In the genomic region with DNA sequence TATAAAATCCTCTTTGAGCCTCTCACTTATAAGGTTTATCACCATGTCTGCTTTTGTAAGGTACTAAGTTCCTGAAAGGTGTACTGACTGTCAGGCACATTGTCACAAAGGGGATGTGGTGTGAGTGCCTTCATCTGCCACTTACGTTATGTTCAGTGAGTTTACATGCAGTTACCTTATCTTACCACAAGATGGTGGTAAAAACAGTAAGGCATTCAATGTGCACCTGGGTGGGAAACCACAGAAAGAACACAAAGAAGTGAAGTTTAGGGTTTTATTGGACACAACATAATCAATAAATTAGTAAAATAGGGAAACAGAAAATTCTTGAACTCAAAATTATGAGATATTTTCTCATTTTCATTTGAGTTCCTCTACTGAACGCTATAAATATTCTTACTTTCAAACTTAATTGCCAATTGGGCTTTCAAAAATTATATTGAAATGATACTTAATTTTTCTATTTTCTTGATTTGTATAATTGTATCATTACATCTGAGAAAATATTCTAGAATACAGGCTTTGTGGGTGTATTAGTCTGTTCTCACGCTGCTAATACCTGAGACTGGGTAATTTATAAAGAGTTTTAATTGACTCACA, we compare ENCODE assay signal across 8 cellular contexts.
DNase-seq lines count a peak whose midpoint lies in the region; ATAC-seq, FAIRE-seq and TF ChIP-seq lines count a peak whose summit lies in the region.

No MANE protein-coding gene starts in this region.

- no peaks in the 10 kb centered on the region for H3K4me1 ChIP-seq in GM12878 (ENCODE audit: control insufficient read depth, insufficient read depth, low read length)

- no peaks in the 10 kb centered on the region for H3K9me3 ChIP-seq in GM12878 (replicated peaks; ENCODE audit: control insufficient read depth, insufficient read depth, low read length)

- TF ChIP-seq POLR2A in GM12878 (IDR thresholded peaks at IDR 0.05; ENCODE audit: low read depth, low read length): no peak

- H3K27ac ChIP-seq in GM12878 (ENCODE audit: control insufficient read depth, insufficient read depth): no peak overlapping the region

- POLR2A ChIA-PET in GM12878 (lab: Charles Lee): no interaction called here

- H3K4me2 ChIP-seq in GM12878 (ENCODE audit: control insufficient read depth, insufficient read depth): no peak overlapping the region

- no TSS peak for BruUV-seq in GM12878 (replicated peaks; lab: Mats Ljungman, UMichigan)

- TF ChIP-seq CTCF in GM12878 (IDR thresholded peaks at IDR 0.05 in 2 of 3, conservative IDR thresholded peaks at IDR 0.05 in 1 of 3; ENCODE audit: control insufficient read depth in 2 of 3, extremely low read depth in 1 of 3, insufficient read depth in 1 of 3, low read depth in 3 of 3, low read length in 3 of 3) (peak; percentile 67 to 71 (median 70)), kidney epithelial cell (IDR thresholded peaks at IDR 0.05; ENCODE audit: insufficient read depth, low read length, poor library complexity, severe bottlenecking) (peak; percentile 76)

- peak; percentile 71 for FAIRE-seq in GM12878 (lab: Jason Lieb, UNC)

- CTCF ChIA-PET in GM12878 (lab: Yijun Ruan, JAX): interaction anchor here (0.9 to 1.1 kb wide), 2 partner anchors 10 to 303 kb away, joined by 3 to 5 read pairs; no protein-coding TSS in a partner anchor

- WGBS in GM12878 (ENCODE audit: insufficient coverage, insufficient replicate concordance, low lambda C conversion rate, missing lambda C conversion rate): 58% methylated on average over 3 of the region's 3 CpGs

- RAD21 ChIA-PET in GM12878 (lab: Charles Lee; ENCODE audit: unreplicated experiment): no interaction called here

- ATAC-seq in GM19023 (IDR thresholded peaks at IDR 0.05; ENCODE audit: unreplicated experiment): peak; percentile 91
- peak; percentile 96 for ATAC-seq in HG03103 (IDR thresholded peaks at IDR 0.05; ENCODE audit: low read depth, unreplicated experiment)
- peak; percentile 97 for ATAC-seq in GM12878

- in situ Hi-C loops in GM12878 (cut with MboI): no loop called here

- H3K9ac ChIP-seq in GM12878 (ENCODE audit: control insufficient read depth, insufficient read depth, low read length): no peak overlapping the region

- no peak overlapping the region for H2AFZ ChIP-seq in GM12878 (ENCODE audit: control insufficient read depth, low read depth, low read length)

- no peaks in the 10 kb centered on the region for H4K20me1 ChIP-seq in GM12878 (ENCODE audit: control insufficient read depth, insufficient read depth)

- SMC1A ChIA-PET in GM12878 (lab: Charles Lee; ENCODE audit: uncharacterized antibody, unreplicated experiment): no interaction called here

- TF ChIP-seq RAD21 in GM12878 (IDR thresholded peaks at IDR 0.05; ENCODE audit: insufficient read depth, low read depth, low read length): peak; percentile 71

- H3K36me3 ChIP-seq in GM12878 (ENCODE audit: control insufficient read depth in 2 of 2, insufficient read depth in 2 of 2, low read length in 1 of 2) (no peaks in the 10 kb centered on the region), kidney epithelial cell (ENCODE audit: control insufficient read depth, insufficient read depth, low read length) (no peaks in the 10 kb centered on the region)

- TF ChIP-seq EP300 in GM12878 (IDR thresholded peaks at IDR 0.05; ENCODE audit: borderline replicate concordance in 1 of 2, control insufficient read depth in 1 of 2, low read depth in 2 of 2, low read length in 2 of 2): no peak

- intact Hi-C loops in GM12878 (cut with micrococcal nuclease; ENCODE audit: unreplicated experiment): loop anchor here (2.0 to 5.0 kb wide), 2 partner anchors 304 to 321 kb away; no protein-coding TSS in a partner anchor

- no peaks in the 10 kb centered on the region for H3K27me3 ChIP-seq in GM12878 (replicated peaks in 1 of 2; ENCODE audit: control insufficient read depth in 2 of 2, insufficient read depth in 2 of 2, low read length in 1 of 2)
- H3K27me3 ChIP-seq in kidney epithelial cell (ENCODE audit: control insufficient read depth, insufficient read depth, low read length): no peaks in the 10 kb centered on the region

- H3K4me3 ChIP-seq in GM12878 (no peak overlapping the region), kidney epithelial cell (ENCODE audit: low read depth, low read length) (no peak overlapping the region)

- DNase-seq in CD1c-positive myeloid dendritic cell (ENCODE audit: extremely low spot score) (peak; percentile 29), NCI-H2227 (lab: John Stamatoyannopoulos, UW; ENCODE audit: unreplicated experiment) (peak; percentile 66), GM12878 (ENCODE audit: low read depth, low spot score) (peak; percentile 4), kidney epithelial cell (ENCODE audit: low read depth) (no peak), NCI-H2171 treated with DMSO at 0.1 percent for 48 hours (lab: John Stamatoyannopoulos, UW) (no peak), mucosa of gallbladder (ENCODE audit: low spot score) (no peak)

- no peaks in the 10 kb centered on the region for H3K79me2 ChIP-seq in GM12878 (ENCODE audit: control insufficient read depth, insufficient read depth, low read length)

TF ChIP-seq in GM12878, 131 proteins besides CTCF, POLR2A, EP300 and RAD21:
- TF ChIP-seq RUNX3 (IDR thresholded peaks at IDR 0.05; ENCODE audit: low read length): peak; percentile 69
- TF ChIP-seq KDM1A (IDR thresholded peaks at IDR 0.05; ENCODE audit: borderline replicate concordance): no peak
- no peak for TF ChIP-seq CBFB (IDR thresholded peaks at IDR 0.05; ENCODE audit: low read depth)
- TF ChIP-seq CHD1 (IDR thresholded peaks at IDR 0.05; ENCODE audit: low read depth, low read length): no peak
- TF ChIP-seq LARP7 (IDR thresholded peaks at IDR 0.05): no peak
- TF ChIP-seq PAX8 (IDR thresholded peaks at IDR 0.05): no peak
- TF ChIP-seq IKZF1 (conservative IDR thresholded peaks at IDR 0.05): no peak
- no peak for TF ChIP-seq ZNF622 (IDR thresholded peaks at IDR 0.05)
- TF ChIP-seq SMC3 (IDR thresholded peaks at IDR 0.05; ENCODE audit: borderline replicate concordance, low read length): peak; percentile 67
- TF ChIP-seq MEF2B (IDR thresholded peaks at IDR 0.05; ENCODE audit: partially characterized antibody, poor library complexity, severe bottlenecking): no peak
- no peak for TF ChIP-seq PAX5 (IDR thresholded peaks at IDR 0.05; ENCODE audit: borderline replicate concordance, low read depth, low read length)
- no peak for TF ChIP-seq MXI1 (IDR thresholded peaks at IDR 0.05; ENCODE audit: low read depth, low read length)
- TF ChIP-seq JUNB (IDR thresholded peaks at IDR 0.05): no peak
- TF ChIP-seq MYB (IDR thresholded peaks at IDR 0.05; ENCODE audit: borderline replicate concordance, low read depth, low read length): no peak
- TF ChIP-seq HDAC2 (IDR thresholded peaks at IDR 0.05): no peak
- TF ChIP-seq, protein P1, sequence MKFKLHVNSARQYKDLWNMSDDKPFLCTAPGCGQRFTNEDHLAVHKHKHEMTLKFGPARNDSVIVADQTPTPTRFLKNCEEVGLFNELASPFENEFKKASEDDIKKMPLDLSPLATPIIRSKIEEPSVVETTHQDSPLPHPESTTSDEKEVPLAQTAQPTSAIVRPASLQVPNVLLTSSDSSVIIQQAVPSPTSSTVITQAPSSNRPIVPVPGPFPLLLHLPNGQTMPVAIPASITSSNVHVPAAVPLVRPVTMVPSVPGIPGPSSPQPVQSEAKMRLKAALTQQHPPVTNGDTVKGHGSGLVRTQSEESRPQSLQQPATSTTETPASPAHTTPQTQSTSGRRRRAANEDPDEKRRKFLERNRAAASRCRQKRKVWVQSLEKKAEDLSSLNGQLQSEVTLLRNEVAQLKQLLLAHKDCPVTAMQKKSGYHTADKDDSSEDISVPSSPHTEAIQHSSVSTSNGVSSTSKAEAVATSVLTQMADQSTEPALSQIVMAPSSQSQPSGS (IDR thresholded peaks at IDR 0.05; ENCODE audit: low read length): no peak

Comparison
In these comparisons a context has a peak if more than half of its experiments do, and no peak if none do; other contexts are left out.
1. DNase-seq: peak in CD1c-positive myeloid dendritic cell (single experiment), NCI-H2227 (single experiment) and GM12878 (single experiment); none in kidney epithelial cell (single experiment), NCI-H2171 treated with DMSO at 0.1 percent for 48 hours (single experiment) and mucosa of gallbladder (single experiment).
2. Peak in every context shown above with its lines, with median percentiles within 50 percentile points of each other: ATAC-seq.